ENCODE assay signal across 8 cellular contexts in genomic region chr9:127418037-127418471, GRCh38. TPM values are rescaled to one million over a fixed set of nuclear protein-coding genes. Genes with fewer than 3 reads are reported as not detected.
A peak's percentile ranks its signal among the peaks of the same experiment; 100 is the strongest.
DNase-seq lines count a peak whose midpoint lies in the region; ATAC-seq and TF ChIP-seq lines count a peak whose summit lies in the region.

No MANE protein-coding gene starts in this region.

- H3K4me3 ChIP-seq in osteoblast (ENCODE audit: insufficient read depth, low read length), result no peak overlapping the region

- H3K4me3 Mint-ChIP-seq in chondrocyte (ENCODE audit: unreplicated experiment), result no peak overlapping the region

- TF ChIP-seq CTCF in chondrocyte (IDR thresholded peaks at IDR 0.05) (peak; percentile 44), osteoblast (IDR thresholded peaks at IDR 0.05; ENCODE audit: extremely low read depth, low read depth, low read length) (peak; percentile 19)

- no peaks in the 10 kb centered on the region for H3K36me3 Mint-ChIP-seq in chondrocyte (ENCODE audit: low read depth)

- no peaks in the 10 kb centered on the region for H3K27me3 ChIP-seq in osteoblast (ENCODE audit: insufficient read depth, low read length)

- no peak for ATAC-seq in GM19324 (IDR thresholded peaks at IDR 0.05; ENCODE audit: low FRiP score, unreplicated experiment)

- peaks cover 9% of the 10 kb centered on the region for H3K4me1 ChIP-seq in osteoblast (ENCODE audit: insufficient read depth, low read length)

- H3K9me3 Mint-ChIP-seq in chondrocyte (ENCODE audit: low read depth), result no peaks in the 10 kb centered on the region

- DNase-seq in SHP77 (lab: John Stamatoyannopoulos, UW) (peak; percentile 42 to 70), SHP77 treated with DMSO at 0.1 percent for 48 hours (lab: John Stamatoyannopoulos, UW) (no peak), SK-N-DZ (ENCODE audit: low spot score) (peak; percentile 53), chondrocyte (ENCODE audit: low spot score) (no peak), osteoblast (ENCODE audit: insufficient read length, low spot score, missing footprints) (no peak), middle frontal gyrus (ENCODE audit: extremely low spot score, low spot score) (no peak), foreskin melanocyte (no peak)

- no peak overlapping the region for H2AFZ ChIP-seq in osteoblast (ENCODE audit: low read length)

- no peak overlapping the region for H3K27ac ChIP-seq in osteoblast (ENCODE audit: low read depth, low read length)

- H3K4me2 ChIP-seq in osteoblast (ENCODE audit: insufficient read depth, low read length), result no peak overlapping the region

- H3K27me3 Mint-ChIP-seq in chondrocyte (ENCODE audit: low read depth), result no peaks in the 10 kb centered on the region

- H3K79me2 ChIP-seq in osteoblast (ENCODE audit: insufficient read depth, low read length), result peaks cover 9% of the 10 kb centered on the region

- no peaks in the 10 kb centered on the region for H3K9me3 ChIP-seq in osteoblast (ENCODE audit: low read depth, low read length)

- H3K4me1 Mint-ChIP-seq in chondrocyte (ENCODE audit: low read depth), result peaks cover 12% of the 10 kb centered on the region

- H3K36me3 ChIP-seq in osteoblast (ENCODE audit: insufficient read depth, low read length), result no peaks in the 10 kb centered on the region

- H4K20me1 ChIP-seq in osteoblast (ENCODE audit: insufficient read depth, low read length), result peaks cover 2% of the 10 kb centered on the region

- no peak overlapping the region for H3K27ac Mint-ChIP-seq in chondrocyte (ENCODE audit: unreplicated experiment)

RNA-seq across cellular contexts. Expression of gene ZNF79, which starts 6.1 kb away (rescaled TPM):
- polyA plus RNA-seq in SK-N-DZ (2014; cell fraction: cytosol; rRNA removed), result 4.4 and 4.9 TPM in 2 replicates
- polyA plus RNA-seq in SK-N-DZ (2014; cell fraction: nucleus; rRNA removed), result 4.1 and 5.1 TPM in 2 replicates
- 7.9 to 9.0 TPM (median 8.3 TPM) in 3 replicates for total RNA-seq in chondrocyte
- 11.9 and 13.3 TPM in 2 replicates for total RNA-seq in osteoblast

RNA-seq across cellular contexts. Expression of gene SLC2A8, which starts 21.1 kb away (rescaled TPM):
- 26.4 TPM in 2 replicates for polyA plus RNA-seq in SK-N-DZ (2014; cell fraction: cytosol; rRNA removed)
- polyA plus RNA-seq in SK-N-DZ (2014; cell fraction: nucleus; rRNA removed), result 65.9 and 66.7 TPM in 2 replicates
- 14.1 to 16.4 TPM (median 15.3 TPM) in 3 replicates for total RNA-seq in chondrocyte
- 5.4 and 6.8 TPM in 2 replicates for total RNA-seq in osteoblast

RNA-seq across cellular contexts. Expression of gene RPL12, which starts 33.2 kb away (rescaled TPM):
- 1,887 and 2,362 TPM in 2 replicates for polyA plus RNA-seq in SK-N-DZ (2014; cell fraction: cytosol; rRNA removed)
- 1,256 and 1,841 TPM in 2 replicates for polyA plus RNA-seq in SK-N-DZ (2014; cell fraction: nucleus; rRNA removed)
- total RNA-seq in chondrocyte (834 to 848 TPM (median 848 TPM) in 3 replicates), osteoblast (1,103 and 1,259 TPM in 2 replicates)

RNA-seq across cellular contexts. Expression of gene LRSAM1, which starts 33.3 kb away (rescaled TPM):
- 18.6 and 18.9 TPM in 2 replicates for polyA plus RNA-seq in SK-N-DZ (2014; cell fraction: cytosol; rRNA removed)
- 30.0 and 36.0 TPM in 2 replicates for polyA plus RNA-seq in SK-N-DZ (2014; cell fraction: nucleus; rRNA removed)
- 25.6 to 29.3 TPM (median 27.5 TPM) in 3 replicates for total RNA-seq in chondrocyte
- total RNA-seq in osteoblast, result 12.3 and 13.0 TPM in 2 replicates

Comparison
In these comparisons a context has a peak if more than half of its experiments do, and no peak if none do; other contexts are left out.
1. DNase-seq: peak in SHP77 (2 of 2) and SK-N-DZ (single experiment); none in SHP77 treated with DMSO at 0.1 percent for 48 hours (single experiment), chondrocyte (single experiment), osteoblast (single experiment), middle frontal gyrus (single experiment) and foreskin melanocyte (single experiment).